Comparison of ENCODE assay signal across 9 cellular contexts in the genomic region with DNA sequence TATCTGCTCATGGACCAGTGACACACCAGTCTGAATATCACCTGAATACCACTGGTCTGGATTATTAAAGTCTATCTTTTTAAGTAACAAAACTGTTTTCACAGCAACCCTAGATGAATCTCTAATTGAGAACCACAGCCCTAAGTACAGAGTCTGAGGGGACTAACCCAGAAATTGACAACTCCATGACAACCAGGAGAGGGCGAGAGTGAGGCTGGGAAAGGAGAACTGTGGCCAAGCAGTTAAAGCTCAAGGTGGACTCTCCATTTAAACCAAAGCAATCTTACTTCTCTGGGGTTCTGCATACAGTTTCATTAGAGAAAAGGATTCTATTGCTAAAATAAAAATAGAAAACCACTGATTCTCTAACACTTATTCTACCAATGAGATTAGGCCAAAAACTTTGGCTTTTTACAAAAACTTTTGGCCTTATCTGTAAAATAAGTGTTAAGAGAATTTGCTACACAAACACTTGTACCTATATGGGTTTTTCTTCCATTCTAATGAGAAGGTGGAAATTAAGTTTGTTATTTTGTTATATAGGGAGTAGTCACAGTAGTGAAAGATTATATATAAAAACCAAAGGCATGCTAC. TPM values are rescaled to one million over a fixed set of nuclear protein-coding genes. Genes with fewer than 3 reads are reported as not detected.
DNase-seq lines count a peak whose midpoint lies in the region; FAIRE-seq and TF ChIP-seq lines count a peak whose summit lies in the region.
"Had no signal": no experiment of that assay in that cellular context is flagged by ENCODE, and none has a peak within 500 bp of the region (broad histone marks: within the 10 kb centered on the region; RNA-seq: fewer than 3 reads in every experiment).

No MANE protein-coding gene starts in this region.

- no peak for TF ChIP-seq POLR2A in H54 (IDR thresholded peaks at IDR 0.05; ENCODE audit: low read depth, low read length)

- no peaks in the 10 kb centered on the region for H3K9me2 ChIP-seq in Karpas-422 (replicated peaks; ENCODE audit: insufficient read depth, low read length)

- DNase-seq in NCI-H2227 (lab: John Stamatoyannopoulos, UW; ENCODE audit: unreplicated experiment), result peak; percentile 23
- no peak for DNase-seq in NCI-H2227 treated with DMSO at 0.1 percent for 48 hours (lab: John Stamatoyannopoulos, UW)
- peak; percentile 7 for DNase-seq in H54 (ENCODE audit: insufficient read length, low spot score)
- DNase-seq in Karpas-422, result peak; percentile 86
- peak; percentile 14 for DNase-seq in T-helper 22 cell (ENCODE audit: low read depth)
- peak; percentile 58 for DNase-seq in bronchial epithelial cell (ENCODE audit: low read depth)
- DNase-seq in stimulated activated CD8-positive, alpha-beta memory T cell treated with anti-CD3 and anti-CD28 coated beads, Interleukin-7, amount 100 ng/mL, for 24 hours (ENCODE audit: low read depth), result peak; percentile 9

- no peaks in the 10 kb centered on the region for H3K9me3 ChIP-seq in Karpas-422 (ENCODE audit: low read length)
- H3K9me3 ChIP-seq in liver (ENCODE audit: control insufficient read depth in 4 of 4, low read length in 3 of 4), result no peaks in the 10 kb centered on the region
- H3K9me3 ChIP-seq: ovary had no signal

- H3K9ac ChIP-seq in Karpas-422 (ENCODE audit: low read length) (no peak overlapping the region), liver (ENCODE audit: low read depth in 1 of 2, low read length in 2 of 2) (no peak overlapping the region)

- no peak overlapping the region for H2AFZ ChIP-seq in Karpas-422 (ENCODE audit: low read length)

- no peaks in the 10 kb centered on the region for H3K27me3 ChIP-seq in Karpas-422 (ENCODE audit: low read length)
- H3K27me3 ChIP-seq in bronchial epithelial cell (ENCODE audit: control insufficient read depth, insufficient read depth, low read length), result no peaks in the 10 kb centered on the region
- no peaks in the 10 kb centered on the region for H3K27me3 ChIP-seq in liver (ENCODE audit: control insufficient read depth in 4 of 4, insufficient read depth in 4 of 4, low read length in 3 of 4)
- H3K27me3 ChIP-seq: ovary had no signal

- H3K36me3 ChIP-seq in Karpas-422 (ENCODE audit: insufficient read depth, low read length) (no peaks in the 10 kb centered on the region), bronchial epithelial cell (ENCODE audit: control insufficient read depth, insufficient read depth, low read length) (no peaks in the 10 kb centered on the region), liver (ENCODE audit: control insufficient read depth in 4 of 4, insufficient read depth in 3 of 4, low read depth in 1 of 4, low read length in 3 of 4) (no peaks in the 10 kb centered on the region)
- H3K36me3 ChIP-seq: ovary had no signal

- no peak overlapping the region for H3K27ac ChIP-seq in Karpas-422 (ENCODE audit: low read length)
- peak overlapping the region in 1 of 2 donors; percentile 24 for H3K27ac ChIP-seq in liver (ENCODE audit: low read depth in 1 of 2, low read length in 2 of 2)
- H3K27ac ChIP-seq: ovary had no signal

- TF ChIP-seq RAD21 in liver (IDR thresholded peaks at IDR 0.05), result peak; percentile 74 to 83

- no peaks in the 10 kb centered on the region for H4K20me1 ChIP-seq in Karpas-422 (ENCODE audit: insufficient read depth, low read depth, low read length)

- no peaks in the 10 kb centered on the region for H3K79me2 ChIP-seq in Karpas-422 (ENCODE audit: low read length)

- H3K4me3 ChIP-seq in Karpas-422 (ENCODE audit: low read length) (no peak overlapping the region), bronchial epithelial cell (ENCODE audit: low read depth, low read length) (no peak overlapping the region), liver (ENCODE audit: low read depth in 1 of 3, low read length in 3 of 3) (no peak overlapping the region)
- H3K4me3 ChIP-seq: ovary had no signal

- TF ChIP-seq CTCF in bronchial epithelial cell (IDR thresholded peaks at IDR 0.05; ENCODE audit: insufficient read depth, low read length, severe bottlenecking) (peak; percentile 69), liver (IDR thresholded peaks at IDR 0.05; ENCODE audit: low read depth, low read length, missing input control) (peak; percentile 54)

- H3K4me1 ChIP-seq in Karpas-422 (ENCODE audit: low read length) (peaks cover 27% of the 10 kb centered on the region), liver (ENCODE audit: control insufficient read depth in 4 of 4, insufficient read depth in 4 of 4, low read length in 3 of 4) (peaks cover 5 to 27% (median 23%) of the 10 kb centered on the region in 4 donors)

- WGBS in liver, result 19% methylated on average over 1 of the region's 1 CpG

- no peak overlapping the region for H3K4me2 ChIP-seq in Karpas-422 (ENCODE audit: low read depth, low read length, poor library complexity, severe bottlenecking)

- FAIRE-seq in H54 (lab: Jason Lieb, UNC), result peak; percentile 90
- no peak for FAIRE-seq in bronchial epithelial cell (lab: Jason Lieb, UNC)

TF ChIP-seq in liver, 16 proteins besides CTCF, POLR2A, EP300 and RAD21:
- TF ChIP-seq EGR1 (IDR thresholded peaks at IDR 0.05; ENCODE audit: low read depth in 2 of 2), result no peak
- peak; percentile 39 to 66 for TF ChIP-seq HNF4A (conservative IDR thresholded peaks at IDR 0.05)
TF ChIP-seq in liver: peak in this region for 1.

RNA-seq across cellular contexts. Expression of gene NEK10, which starts 11.4 kb away (rescaled TPM):
- total RNA-seq in Karpas-422 (2014; rRNA removed; shearing (Covaris generic); ENCODE audit: low replicate concordance), result 0.34 and 0.72 TPM in 2 replicates
- 1.0 and 1.1 TPM in 2 replicates for total RNA-seq in bronchial epithelial cell
- 1 to 10 TPM in 1 of 2 donors, under 1 TPM in 1; 0.70 to 2.1 TPM for total RNA-seq in liver
- under 1 TPM in 1 of 2 donors, not detected in 1; 0.23 TPM for polyA plus RNA-seq in liver
